Comparison of ENCODE assay signal across 8 cellular contexts in genomic region chr11:1262172-1263006, GRCh38. TPM values are rescaled to one million over a fixed set of nuclear protein-coding genes. Genes with fewer than 3 reads are reported as not detected.
DNase-seq lines count a peak whose midpoint lies in the region; ATAC-seq and TF ChIP-seq lines count a peak whose summit lies in the region.

No MANE protein-coding gene starts in this region.

- H3K4me3 Mint-ChIP-seq in activated CD4-positive, alpha-beta memory T cell treated with anti-CD3 and anti-CD28 coated beads, Interleukin-2, amount 10 ng/mL, durations not matched to agents 7 days and 5 days = peak overlapping the region; percentile 72

- H3K4me3 ChIP-seq in duodenal mucosa (ENCODE audit: low read depth in 1 of 2, low read length in 2 of 2) (peak overlapping the region; percentile 75 to 80), lower leg skin (ENCODE audit: low read depth, poor library complexity, severe bottlenecking) (peak overlapping the region; percentile 9)

- CTCF ChIA-PET in activated CD4-positive, alpha-beta memory T cell treated with anti-CD3 and anti-CD28 coated beads, Interleukin-2, amount 10 ng/mL, durations not matched to agents 7 days and 5 days (lab: Charles Lee) = interaction anchor here (1.3 kb wide), 1 partner anchor 312 kb away, joined by 5 read pairs; no protein-coding TSS in a partner anchor

- intact Hi-C loops in lower leg skin (cut with DNase I; ENCODE audit: low total_unique reads) = no loop called here

- H3K36me3 Mint-ChIP-seq in activated CD4-positive, alpha-beta memory T cell treated with anti-CD3 and anti-CD28 coated beads, Interleukin-2, amount 10 ng/mL, durations not matched to agents 7 days and 5 days (ENCODE audit: low read depth) = peaks cover 5% of the 10 kb centered on the region

- peak overlapping the region; percentile 74 to 81 for H3K9ac ChIP-seq in duodenal mucosa (ENCODE audit: low read depth in 1 of 2, low read length in 2 of 2)

- H3K27ac Mint-ChIP-seq in activated CD4-positive, alpha-beta memory T cell treated with anti-CD3 and anti-CD28 coated beads, Interleukin-2, amount 10 ng/mL, durations not matched to agents 7 days and 5 days = peak overlapping the region; percentile 77

- peak; percentile 62 to 85 (median 83) for DNase-seq in NCI-H1417 (lab: John Stamatoyannopoulos, UW)
- no peak for DNase-seq in NCI-H1417 treated with DMSO at 0.1 percent for 48 hours (lab: John Stamatoyannopoulos, UW)
- peak; percentile 89 for DNase-seq in NCI-H82 (lab: John Stamatoyannopoulos, UW)
- DNase-seq in activated CD4-positive, alpha-beta memory T cell treated with anti-CD3 and anti-CD28 coated beads, Interleukin-2, amount 10 ng/mL, durations not matched to agents 7 days and 5 days = peak; percentile 88
- DNase-seq in lower leg skin (ENCODE audit: low spot score in 2 of 2) = peak; percentile 90 to 98
- peak; percentile 87 for DNase-seq in stimulated activated CD4-positive, alpha-beta T cell treated with anti-CD3 and anti-CD28 coated beads, Interleukin-4, amount 100 ng/mL, for 1 hour

- TF ChIP-seq POLR2A in lower leg skin (IDR thresholded peaks at IDR 0.05) = no peak

- POLR2A ChIA-PET in activated CD4-positive, alpha-beta memory T cell treated with anti-CD3 and anti-CD28 coated beads, Interleukin-2, amount 10 ng/mL, durations not matched to agents 7 days and 5 days (lab: Charles Lee) = interaction anchor here (0.6 to 1.9 kb wide), 3 partner anchors 48 to 129 kb away, joined by 3 to 16 read pairs (median 5); partner anchors contain the start of gene TOLLIP

- H3K4me1 Mint-ChIP-seq in activated CD4-positive, alpha-beta memory T cell treated with anti-CD3 and anti-CD28 coated beads, Interleukin-2, amount 10 ng/mL, durations not matched to agents 7 days and 5 days = peaks cover 15% of the 10 kb centered on the region

- H3K27me3 Mint-ChIP-seq in activated CD4-positive, alpha-beta memory T cell treated with anti-CD3 and anti-CD28 coated beads, Interleukin-2, amount 10 ng/mL, durations not matched to agents 7 days and 5 days = no peaks in the 10 kb centered on the region

- H3K9me3 Mint-ChIP-seq in activated CD4-positive, alpha-beta memory T cell treated with anti-CD3 and anti-CD28 coated beads, Interleukin-2, amount 10 ng/mL, durations not matched to agents 7 days and 5 days = peaks cover 15% of the 10 kb centered on the region

- ATAC-seq in HG03354 (IDR thresholded peaks at IDR 0.05; ENCODE audit: poor library complexity, severe bottlenecking, unreplicated experiment) = peak; percentile 92

- H3K36me3 ChIP-seq in duodenal mucosa (ENCODE audit: control insufficient read depth in 1 of 2, insufficient read depth in 2 of 2, low read length in 2 of 2) = no peaks in the 10 kb centered on the region

- H3K27me3 ChIP-seq in duodenal mucosa (ENCODE audit: control insufficient read depth in 1 of 2, insufficient read depth in 2 of 2, low read length in 2 of 2) = no peaks in the 10 kb centered on the region

- H3K9me3 ChIP-seq in duodenal mucosa (ENCODE audit: control insufficient read depth in 1 of 2, low read length in 2 of 2) = no peaks in the 10 kb centered on the region

- 10 to 18% methylated on average over 16 to 31 of the region's 31 CpGs for WGBS in lower leg skin, 2 donors

- peak overlapping the region; percentile 36 for H3K27ac ChIP-seq in duodenal mucosa (ENCODE audit: low read depth, low read length)

- peaks cover 13 to 18% of the 10 kb centered on the region in 2 donors for H3K4me1 ChIP-seq in duodenal mucosa (ENCODE audit: control insufficient read depth in 1 of 2, insufficient read depth in 2 of 2, low read length in 2 of 2)

- no peak for TF ChIP-seq CTCF in lower leg skin (IDR thresholded peaks at IDR 0.05)

RNA-seq across cellular contexts. Expression of gene MUC5B, which starts 39.5 kb away (rescaled TPM):
- not detected for total RNA-seq in activated CD4-positive, alpha-beta memory T cell treated with anti-CD3 and anti-CD28 coated beads, Interleukin-2, amount 10 ng/mL, durations not matched to agents 7 days and 5 days
- total RNA-seq in lower leg skin = under 1 TPM in 3 of 4 donors, not detected in 1; 0.22 to 0.61 (median 0.29) TPM

RNA-seq across cellular contexts. Expression of gene TOLLIP, which starts 47.0 kb away (rescaled TPM):
- 10 to 100 TPM; 33.9 to 36.8 TPM for total RNA-seq in activated CD4-positive, alpha-beta memory T cell treated with anti-CD3 and anti-CD28 coated beads, Interleukin-2, amount 10 ng/mL, durations not matched to agents 7 days and 5 days
- 100 to 1,000 TPM; 114 to 167 (median 129) TPM for total RNA-seq in lower leg skin
